Comparison of ENCODE assay signal across 1 cellular context in the genomic region with DNA sequence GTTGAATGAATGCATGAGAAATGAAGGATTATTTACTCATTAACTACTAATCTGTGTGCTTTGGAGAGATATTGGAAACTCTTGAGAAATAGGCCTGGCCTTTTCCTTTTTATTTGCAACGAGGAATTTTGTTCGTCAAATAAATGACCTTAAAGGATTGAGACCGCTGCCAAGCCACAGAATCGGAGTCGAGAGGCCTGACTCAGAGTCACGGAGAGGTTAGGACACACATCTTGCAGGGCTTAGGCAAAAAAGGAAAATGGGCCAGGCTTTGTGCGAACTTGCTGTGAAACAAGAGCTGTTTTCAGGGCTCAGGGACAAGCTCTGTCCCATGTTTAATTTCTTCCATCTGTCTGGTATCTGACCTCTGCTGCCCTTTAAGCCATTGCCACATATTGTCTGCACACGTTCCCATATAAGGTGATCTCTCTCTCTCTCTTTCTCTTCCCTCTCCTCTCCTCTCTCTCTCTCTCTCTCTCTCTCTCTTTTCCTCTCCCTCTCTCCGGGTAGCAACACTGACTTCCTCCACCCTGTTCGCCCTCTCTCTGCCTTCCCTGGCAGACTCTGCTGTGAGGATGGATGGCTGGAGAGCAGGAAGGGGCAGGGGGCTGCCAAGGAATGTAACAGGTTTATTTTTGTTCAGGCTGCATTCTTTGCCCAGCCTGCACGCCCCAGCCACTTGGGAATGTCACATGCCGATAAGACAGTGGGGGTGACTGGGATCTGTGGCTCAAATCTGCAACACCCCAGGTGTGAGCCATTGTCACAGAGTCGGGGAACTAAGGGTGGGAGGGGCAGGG.
A peak's percentile ranks its signal among the peaks of the same experiment; 100 is the strongest.
TF ChIP-seq lines count a peak whose summit lies in the region.

No MANE protein-coding gene starts in this region.

TF ChIP-seq in HepG2, 621 proteins besides CTCF, POLR2A, EP300 and RAD21 (continued from another document and continues in another):
- TF ChIP-seq, protein P1, sequence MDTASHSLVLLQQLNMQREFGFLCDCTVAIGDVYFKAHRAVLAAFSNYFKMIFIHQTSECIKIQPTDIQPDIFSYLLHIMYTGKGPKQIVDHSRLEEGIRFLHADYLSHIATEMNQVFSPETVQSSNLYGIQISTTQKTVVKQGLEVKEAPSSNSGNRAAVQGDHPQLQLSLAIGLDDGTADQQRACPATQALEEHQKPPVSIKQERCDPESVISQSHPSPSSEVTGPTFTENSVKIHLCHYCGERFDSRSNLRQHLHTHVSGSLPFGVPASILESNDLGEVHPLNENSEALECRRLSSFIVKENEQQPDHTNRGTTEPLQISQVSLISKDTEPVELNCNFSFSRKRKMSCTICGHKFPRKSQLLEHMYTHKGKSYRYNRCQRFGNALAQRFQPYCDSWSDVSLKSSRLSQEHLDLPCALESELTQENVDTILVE (CRISPR knock-in tag; IDR thresholded peaks at IDR 0.05) = no peak
- TF ChIP-seq ZSCAN25 (CRISPR knock-in tag; IDR thresholded peaks at IDR 0.05) (no peak; the same call in 1 of the 2 replicates), ZNF460 (CRISPR knock-in tag; IDR thresholded peaks at IDR 0.05; ENCODE audit: borderline replicate concordance) (no peak), ARHGAP35 (CRISPR knock-in tag; IDR thresholded peaks at IDR 0.05; ENCODE audit: borderline replicate concordance) (no peak), NFE2L1 (CRISPR knock-in tag; IDR thresholded peaks at IDR 0.05; ENCODE audit: borderline replicate concordance) (no peak), KDM6A (CRISPR knock-in tag; IDR thresholded peaks at IDR 0.05; ENCODE audit: low read depth) (peak; percentile 34; the same call in 1 of the 2 replicates), ZMYM3 (CRISPR knock-in tag; IDR thresholded peaks at IDR 0.05) (peak; percentile 82), MEF2D (CRISPR knock-in tag; IDR thresholded peaks at IDR 0.05) (peak; percentile 40; the same call in 1 of the 2 replicates), RELA (CRISPR knock-in tag; IDR thresholded peaks at IDR 0.05) (no peak), ZNF205 (CRISPR knock-in tag; IDR thresholded peaks at IDR 0.05) (peak; percentile 39; the same call in 1 of the 2 replicates), JUND (CRISPR knock-in tag; IDR thresholded peaks at IDR 0.05) (peak; percentile 15; the same call in 1 of the 2 replicates), THYN1 (CRISPR knock-in tag; IDR thresholded peaks at IDR 0.05; ENCODE audit: borderline replicate concordance, low read depth) (no peak), ATM (IDR thresholded peaks at IDR 0.05; ENCODE audit: borderline replicate concordance) (no peak), ZNF788 (CRISPR knock-in tag; IDR thresholded peaks at IDR 0.05; ENCODE audit: borderline replicate concordance) (peak; percentile 44; the same call in 1 of the 2 replicates), ZBTB38 (CRISPR knock-in tag; IDR thresholded peaks at IDR 0.05) (no peak; the same call in 1 of the 2 replicates), THAP11 (CRISPR knock-in tag; IDR thresholded peaks at IDR 0.05) (no peak; the same call in 1 of the 2 replicates), ZNF543 (CRISPR knock-in tag; IDR thresholded peaks at IDR 0.05) (no peak), HIVEP1 (CRISPR knock-in tag; IDR thresholded peaks at IDR 0.05) (no peak), NFE2 (CRISPR knock-in tag; IDR thresholded peaks at IDR 0.05) (no peak), ZFP90 (CRISPR knock-in tag; IDR thresholded peaks at IDR 0.05; ENCODE audit: borderline replicate concordance) (no peak; the same call in 1 of the 2 replicates)
- TF ChIP-seq, protein P2, sequence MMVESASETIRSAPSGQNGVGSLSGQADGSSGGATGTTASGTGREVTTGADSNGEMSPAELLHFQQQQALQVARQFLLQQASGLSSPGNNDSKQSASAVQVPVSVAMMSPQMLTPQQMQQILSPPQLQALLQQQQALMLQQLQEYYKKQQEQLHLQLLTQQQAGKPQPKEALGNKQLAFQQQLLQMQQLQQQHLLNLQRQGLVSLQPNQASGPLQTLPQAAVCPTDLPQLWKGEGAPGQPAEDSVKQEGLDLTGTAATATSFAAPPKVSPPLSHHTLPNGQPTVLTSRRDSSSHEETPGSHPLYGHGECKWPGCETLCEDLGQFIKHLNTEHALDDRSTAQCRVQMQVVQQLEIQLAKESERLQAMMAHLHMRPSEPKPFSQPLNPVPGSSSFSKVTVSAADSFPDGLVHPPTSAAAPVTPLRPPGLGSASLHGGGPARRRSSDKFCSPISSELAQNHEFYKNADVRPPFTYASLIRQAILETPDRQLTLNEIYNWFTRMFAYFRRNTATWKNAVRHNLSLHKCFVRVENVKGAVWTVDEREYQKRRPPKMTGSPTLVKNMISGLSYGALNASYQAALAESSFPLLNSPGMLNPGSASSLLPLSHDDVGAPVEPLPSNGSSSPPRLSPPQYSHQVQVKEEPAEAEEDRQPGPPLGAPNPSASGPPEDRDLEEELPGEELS (CRISPR knock-in tag; IDR thresholded peaks at IDR 0.05) = peak; percentile 76
- TF ChIP-seq, protein P3, sequence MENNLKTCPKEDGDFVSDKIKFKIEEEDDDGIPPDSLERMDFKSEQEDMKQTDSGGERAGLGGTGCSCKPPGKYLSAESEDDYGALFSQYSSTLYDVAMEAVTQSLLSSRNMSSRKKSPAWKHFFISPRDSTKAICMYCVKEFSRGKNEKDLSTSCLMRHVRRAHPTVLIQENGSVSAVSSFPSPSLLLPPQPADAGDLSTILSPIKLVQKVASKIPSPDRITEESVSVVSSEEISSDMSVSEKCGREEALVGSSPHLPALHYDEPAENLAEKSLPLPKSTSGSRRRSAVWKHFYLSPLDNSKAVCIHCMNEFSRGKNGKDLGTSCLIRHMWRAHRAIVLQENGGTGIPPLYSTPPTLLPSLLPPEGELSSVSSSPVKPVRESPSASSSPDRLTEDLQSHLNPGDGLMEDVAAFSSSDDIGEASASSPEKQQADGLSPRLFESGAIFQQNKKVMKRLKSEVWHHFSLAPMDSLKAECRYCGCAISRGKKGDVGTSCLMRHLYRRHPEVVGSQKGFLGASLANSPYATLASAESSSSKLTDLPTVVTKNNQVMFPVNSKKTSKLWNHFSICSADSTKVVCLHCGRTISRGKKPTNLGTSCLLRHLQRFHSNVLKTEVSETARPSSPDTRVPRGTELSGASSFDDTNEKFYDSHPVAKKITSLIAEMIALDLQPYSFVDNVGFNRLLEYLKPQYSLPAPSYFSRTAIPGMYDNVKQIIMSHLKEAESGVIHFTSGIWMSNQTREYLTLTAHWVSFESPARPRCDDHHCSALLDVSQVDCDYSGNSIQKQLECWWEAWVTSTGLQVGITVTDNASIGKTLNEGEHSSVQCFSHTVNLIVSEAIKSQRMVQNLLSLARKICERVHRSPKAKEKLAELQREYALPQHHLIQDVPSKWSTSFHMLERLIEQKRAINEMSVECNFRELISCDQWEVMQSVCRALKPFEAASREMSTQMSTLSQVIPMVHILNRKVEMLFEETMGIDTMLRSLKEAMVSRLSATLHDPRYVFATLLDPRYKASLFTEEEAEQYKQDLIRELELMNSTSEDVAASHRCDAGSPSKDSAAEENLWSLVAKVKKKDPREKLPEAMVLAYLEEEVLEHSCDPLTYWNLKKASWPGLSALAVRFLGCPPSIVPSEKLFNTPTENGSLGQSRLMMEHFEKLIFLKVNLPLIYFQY (CRISPR knock-in tag; IDR thresholded peaks at IDR 0.05; ENCODE audit: borderline replicate concordance) = peak; percentile 61; the same call in 1 of the 2 replicates
- TF ChIP-seq, protein P4, sequence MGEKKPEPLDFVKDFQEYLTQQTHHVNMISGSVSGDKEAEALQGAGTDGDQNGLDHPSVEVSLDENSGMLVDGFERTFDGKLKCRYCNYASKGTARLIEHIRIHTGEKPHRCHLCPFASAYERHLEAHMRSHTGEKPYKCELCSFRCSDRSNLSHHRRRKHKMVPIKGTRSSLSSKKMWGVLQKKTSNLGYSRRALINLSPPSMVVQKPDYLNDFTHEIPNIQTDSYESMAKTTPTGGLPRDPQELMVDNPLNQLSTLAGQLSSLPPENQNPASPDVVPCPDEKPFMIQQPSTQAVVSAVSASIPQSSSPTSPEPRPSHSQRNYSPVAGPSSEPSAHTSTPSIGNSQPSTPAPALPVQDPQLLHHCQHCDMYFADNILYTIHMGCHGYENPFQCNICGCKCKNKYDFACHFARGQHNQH (CRISPR knock-in tag; IDR thresholded peaks at IDR 0.05) = 0 out of 2 replicates have a peak, but pooled peaks have one; percentile 14
- TF ChIP-seq, protein P5, sequence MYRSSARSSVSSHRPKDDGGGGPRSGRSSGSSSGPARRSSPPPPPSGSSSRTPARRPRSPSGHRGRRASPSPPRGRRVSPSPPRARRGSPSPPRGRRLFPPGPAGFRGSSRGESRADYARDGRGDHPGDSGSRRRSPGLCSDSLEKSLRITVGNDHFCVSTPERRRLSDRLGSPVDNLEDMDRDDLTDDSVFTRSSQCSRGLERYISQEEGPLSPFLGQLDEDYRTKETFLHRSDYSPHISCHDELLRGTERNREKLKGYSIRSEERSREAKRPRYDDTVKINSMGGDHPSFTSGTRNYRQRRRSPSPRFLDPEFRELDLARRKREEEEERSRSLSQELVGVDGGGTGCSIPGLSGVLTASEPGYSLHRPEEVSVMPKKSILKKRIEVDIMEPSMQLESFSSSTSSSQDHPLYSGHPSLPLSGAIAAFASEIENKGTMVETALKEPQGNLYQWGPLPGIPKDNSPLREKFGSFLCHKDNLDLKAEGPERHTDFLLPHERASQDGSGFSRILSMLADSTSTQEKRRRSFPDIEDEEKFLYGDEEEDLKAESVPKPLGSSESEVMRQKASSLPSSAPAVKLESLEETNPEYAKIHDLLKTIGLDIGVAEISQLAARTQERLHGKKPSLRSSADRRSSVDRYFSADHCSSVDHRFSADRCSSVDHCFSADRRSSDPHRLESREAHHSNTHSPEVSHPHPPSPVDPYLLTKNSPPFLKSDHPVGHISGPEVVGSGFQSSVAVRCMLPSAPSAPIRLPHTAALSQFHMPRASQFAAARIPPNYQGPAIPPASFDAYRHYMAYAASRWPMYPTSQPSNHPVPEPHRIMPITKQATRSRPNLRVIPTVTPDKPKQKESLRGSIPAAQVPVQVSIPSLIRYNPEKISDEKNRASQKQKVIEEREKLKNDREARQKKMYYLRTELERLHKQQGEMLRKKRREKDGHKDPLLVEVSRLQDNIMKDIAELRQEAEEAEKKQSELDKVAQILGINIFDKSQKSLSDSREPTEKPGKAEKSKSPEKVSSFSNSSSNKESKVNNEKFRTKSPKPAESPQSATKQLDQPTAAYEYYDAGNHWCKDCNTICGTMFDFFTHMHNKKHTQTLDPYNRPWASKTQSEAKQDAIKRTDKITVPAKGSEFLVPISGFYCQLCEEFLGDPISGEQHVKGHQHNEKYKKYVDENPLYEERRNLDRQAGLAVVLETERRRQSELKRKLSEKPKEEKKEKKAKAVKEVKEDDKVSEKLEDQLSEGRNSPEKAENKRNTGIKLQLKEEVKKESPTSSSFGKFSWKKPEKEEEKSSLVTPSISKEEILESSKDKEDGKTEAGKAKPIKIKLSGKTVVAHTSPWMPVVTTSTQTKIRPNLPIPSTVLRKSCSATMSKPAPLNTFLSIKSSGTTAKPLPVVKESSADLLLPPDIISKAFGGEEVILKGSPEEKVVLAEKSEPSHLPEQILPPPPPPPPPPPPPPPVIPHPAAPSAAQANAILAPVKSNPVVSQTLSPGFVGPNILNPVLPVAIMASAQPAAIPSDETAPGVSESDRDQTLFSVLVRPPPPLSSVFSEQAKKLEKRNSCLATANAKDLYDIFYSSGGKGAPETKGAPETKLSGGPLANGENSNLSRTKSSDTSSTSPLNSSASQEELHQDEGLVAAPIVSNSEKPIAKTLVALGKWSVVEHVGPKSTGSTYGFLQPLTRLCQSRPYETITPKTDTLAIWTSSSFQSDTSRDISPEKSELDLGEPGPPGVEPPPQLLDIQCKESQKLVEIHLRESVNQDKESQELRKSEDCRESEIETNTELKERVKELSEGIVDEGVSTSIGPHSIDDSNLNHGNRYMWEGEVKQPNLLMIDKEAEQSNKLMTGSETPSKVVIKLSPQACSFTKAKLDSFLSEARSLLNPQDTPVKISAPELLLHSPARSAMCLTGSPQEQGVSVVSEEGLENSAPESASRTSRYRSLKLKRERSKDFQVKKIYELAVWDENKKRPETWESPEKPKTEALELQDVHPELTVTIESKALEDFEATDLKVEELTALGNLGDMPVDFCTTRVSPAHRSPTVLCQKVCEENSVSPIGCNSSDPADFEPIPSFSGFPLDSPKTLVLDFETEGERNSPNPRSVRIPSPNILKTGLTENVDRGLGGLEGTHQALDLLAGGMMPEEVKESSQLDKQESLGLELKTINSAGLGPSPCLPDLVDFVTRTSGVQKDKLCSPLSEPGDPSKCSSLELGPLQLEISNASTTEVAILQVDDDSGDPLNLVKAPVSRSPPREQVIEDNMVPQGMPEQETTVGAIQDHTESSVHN (CRISPR knock-in tag; IDR thresholded peaks at IDR 0.05) = no peak; the same call in 1 of the 2 replicates
- TF ChIP-seq, protein P6, sequence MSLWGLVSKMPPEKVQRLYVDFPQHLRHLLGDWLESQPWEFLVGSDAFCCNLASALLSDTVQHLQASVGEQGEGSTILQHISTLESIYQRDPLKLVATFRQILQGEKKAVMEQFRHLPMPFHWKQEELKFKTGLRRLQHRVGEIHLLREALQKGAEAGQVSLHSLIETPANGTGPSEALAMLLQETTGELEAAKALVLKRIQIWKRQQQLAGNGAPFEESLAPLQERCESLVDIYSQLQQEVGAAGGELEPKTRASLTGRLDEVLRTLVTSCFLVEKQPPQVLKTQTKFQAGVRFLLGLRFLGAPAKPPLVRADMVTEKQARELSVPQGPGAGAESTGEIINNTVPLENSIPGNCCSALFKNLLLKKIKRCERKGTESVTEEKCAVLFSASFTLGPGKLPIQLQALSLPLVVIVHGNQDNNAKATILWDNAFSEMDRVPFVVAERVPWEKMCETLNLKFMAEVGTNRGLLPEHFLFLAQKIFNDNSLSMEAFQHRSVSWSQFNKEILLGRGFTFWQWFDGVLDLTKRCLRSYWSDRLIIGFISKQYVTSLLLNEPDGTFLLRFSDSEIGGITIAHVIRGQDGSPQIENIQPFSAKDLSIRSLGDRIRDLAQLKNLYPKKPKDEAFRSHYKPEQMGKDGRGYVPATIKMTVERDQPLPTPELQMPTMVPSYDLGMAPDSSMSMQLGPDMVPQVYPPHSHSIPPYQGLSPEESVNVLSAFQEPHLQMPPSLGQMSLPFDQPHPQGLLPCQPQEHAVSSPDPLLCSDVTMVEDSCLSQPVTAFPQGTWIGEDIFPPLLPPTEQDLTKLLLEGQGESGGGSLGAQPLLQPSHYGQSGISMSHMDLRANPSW (CRISPR knock-in tag; IDR thresholded peaks at IDR 0.05; ENCODE audit: borderline replicate concordance) = no peak
- TF ChIP-seq, protein P7, sequence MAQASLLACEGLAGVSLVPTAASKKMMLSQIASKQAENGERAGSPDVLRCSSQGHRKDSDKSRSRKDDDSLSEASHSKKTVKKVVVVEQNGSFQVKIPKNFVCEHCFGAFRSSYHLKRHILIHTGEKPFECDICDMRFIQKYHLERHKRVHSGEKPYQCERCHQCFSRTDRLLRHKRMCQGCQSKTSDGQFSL (CRISPR knock-in tag; IDR thresholded peaks at IDR 0.05) = 0 out of 2 replicates have a peak, but pooled peaks have one; percentile 57
- TF ChIP-seq, protein P8, sequence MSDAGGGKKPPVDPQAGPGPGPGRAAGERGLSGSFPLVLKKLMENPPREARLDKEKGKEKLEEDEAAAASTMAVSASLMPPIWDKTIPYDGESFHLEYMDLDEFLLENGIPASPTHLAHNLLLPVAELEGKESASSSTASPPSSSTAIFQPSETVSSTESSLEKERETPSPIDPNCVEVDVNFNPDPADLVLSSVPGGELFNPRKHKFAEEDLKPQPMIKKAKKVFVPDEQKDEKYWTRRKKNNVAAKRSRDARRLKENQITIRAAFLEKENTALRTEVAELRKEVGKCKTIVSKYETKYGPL (CRISPR knock-in tag; IDR thresholded peaks at IDR 0.05) = no peak
